In genomic region chr13:99383946-99384345, GRCh38 we compare ENCODE assay signal across 13 cellular contexts.
DNase-seq lines count a peak whose midpoint lies in the region; ATAC-seq and TF ChIP-seq lines count a peak whose summit lies in the region.
"Had no signal": no experiment of that assay in that cellular context is flagged by ENCODE, and none has a peak within 500 bp of the region (broad histone marks: within the 10 kb centered on the region; RNA-seq: fewer than 3 reads in every experiment).

No MANE protein-coding gene starts in this region.

- peaks cover 93% of the 10 kb centered on the region for H3K4me1 Mint-ChIP-seq in activated CD8-positive, alpha-beta T cell treated with anti-CD3 and anti-CD28 coated beads for 36 hours (ENCODE audit: low read depth)
- H3K4me1 Mint-ChIP-seq in dendritic cell treated with granulocyte-macrophage colony-stimulating factor and Interleukin-4, amounts not matched to agents 40 ng/mL and 50 ng/mL, for 4 days (ENCODE audit: low read depth) = peaks cover 87% of the 10 kb centered on the region
- H3K4me1 Mint-ChIP-seq in stimulated activated memory B cell treated with anti-CD40 and anti-IgM and Interleukin-4, amounts not matched to agents 10 μg/mL and 1 μg/mL and 100 μg/mL, for 72 hours = peaks cover 70% of the 10 kb centered on the region

- in situ Hi-C loops in GM13977 (cut with MboI; ENCODE audit: low pct_unique_long_range_greater_than_20kb, low sequenced_read_pairs, unreplicated experiment) = loop anchor here (25.0 kb wide), 1 partner anchor 97 kb away; no protein-coding TSS in a partner anchor

- H3K9me3 ChIP-seq in ovary (no peaks in the 10 kb centered on the region), suprapubic skin (no peaks in the 10 kb centered on the region)
- H3K9me3 ChIP-seq: heart left ventricle had no signal

- TF ChIP-seq CTCF in activated CD8-positive, alpha-beta T cell treated with anti-CD3 and anti-CD28 coated beads for 36 hours (IDR thresholded peaks at IDR 0.05) = no peak
- TF ChIP-seq CTCF in ovary (IDR thresholded peaks at IDR 0.05) (no peak), GM13977 (IDR thresholded peaks at IDR 0.05; ENCODE audit: extremely low read depth, insufficient read depth, missing control alignments) (no peak), suprapubic skin (IDR thresholded peaks at IDR 0.05) (no peak)

- no peak overlapping the region for H3K27ac ChIP-seq in ovary
- no peak overlapping the region for H3K27ac ChIP-seq in suprapubic skin
- H3K27ac ChIP-seq: SK-N-MC had no signal

- peak overlapping the region; percentile 22 for H3K4me3 Mint-ChIP-seq in activated CD8-positive, alpha-beta T cell treated with anti-CD3 and anti-CD28 coated beads for 36 hours
- no peak overlapping the region for H3K4me3 Mint-ChIP-seq in dendritic cell treated with granulocyte-macrophage colony-stimulating factor and Interleukin-4, amounts not matched to agents 40 ng/mL and 50 ng/mL, for 4 days
- no peak overlapping the region for H3K4me3 Mint-ChIP-seq in stimulated activated memory B cell treated with anti-CD40 and anti-IgM and Interleukin-4, amounts not matched to agents 10 μg/mL and 1 μg/mL and 100 μg/mL, for 72 hours

- H3K4me3 ChIP-seq in ovary (no peak overlapping the region), suprapubic skin (no peak overlapping the region)
- H3K4me3 ChIP-seq: heart left ventricle, SK-N-MC had no signal

- TF ChIP-seq EP300 in ovary (IDR thresholded peaks at IDR 0.05) (no peak), suprapubic skin (IDR thresholded peaks at IDR 0.05) (no peak)

- H3K36me3 Mint-ChIP-seq in activated CD8-positive, alpha-beta T cell treated with anti-CD3 and anti-CD28 coated beads for 36 hours (ENCODE audit: low read depth) = peaks cover 55% of the 10 kb centered on the region
- peaks cover 61% of the 10 kb centered on the region for H3K36me3 Mint-ChIP-seq in dendritic cell treated with granulocyte-macrophage colony-stimulating factor and Interleukin-4, amounts not matched to agents 40 ng/mL and 50 ng/mL, for 4 days (ENCODE audit: low read depth)
- peaks cover 25% of the 10 kb centered on the region for H3K36me3 Mint-ChIP-seq in stimulated activated memory B cell treated with anti-CD40 and anti-IgM and Interleukin-4, amounts not matched to agents 10 μg/mL and 1 μg/mL and 100 μg/mL, for 72 hours

- POLR2A ChIA-PET in activated CD8-positive, alpha-beta T cell treated with anti-CD3 and anti-CD28 coated beads for 36 hours (lab: Charles Lee) = interaction anchor here (0.6 to 4.0 kb wide), 10 partner anchors 9 to 114 kb away, joined by 3 to 14 read pairs (median 5); no protein-coding TSS in a partner anchor

- H3K4me1 ChIP-seq in ovary (ENCODE audit: insufficient read depth) (peaks cover 2% of the 10 kb centered on the region), suprapubic skin (peaks cover 12% of the 10 kb centered on the region)

- WGBS in ovary, 3 donors = 96 to 99% (median 97%) methylated on average over 5 of the region's 5 CpGs
- WGBS in suprapubic skin = 96% methylated on average over 5 of the region's 5 CpGs

- H3K27me3 ChIP-seq in ovary = no peaks in the 10 kb centered on the region
- H3K27me3 ChIP-seq in suprapubic skin = no peaks in the 10 kb centered on the region
- H3K27me3 ChIP-seq: heart left ventricle had no signal

- intact Hi-C loops in activated CD8-positive, alpha-beta T cell treated with anti-CD3 and anti-CD28 coated beads for 36 hours (cut with micrococcal nuclease) = loop anchor here (2.0 kb wide), 1 partner anchor 27 kb away; no protein-coding TSS in a partner anchor
- intact Hi-C loops in dendritic cell treated with granulocyte-macrophage colony-stimulating factor and Interleukin-4, amounts not matched to agents 40 ng/mL and 50 ng/mL, for 4 days (cut with micrococcal nuclease) = no loop called here
- intact Hi-C loops in ovary (cut with DNase I) = no loop called here

- peak overlapping the region; percentile 86 for H3K27ac Mint-ChIP-seq in activated CD8-positive, alpha-beta T cell treated with anti-CD3 and anti-CD28 coated beads for 36 hours
- H3K27ac Mint-ChIP-seq in dendritic cell treated with granulocyte-macrophage colony-stimulating factor and Interleukin-4, amounts not matched to agents 40 ng/mL and 50 ng/mL, for 4 days = peak overlapping the region; percentile 92
- H3K27ac Mint-ChIP-seq in stimulated activated memory B cell treated with anti-CD40 and anti-IgM and Interleukin-4, amounts not matched to agents 10 μg/mL and 1 μg/mL and 100 μg/mL, for 72 hours = peak overlapping the region; percentile 82

- peak; percentile 37 for DNase-seq in activated naive CD4-positive, alpha-beta T cell treated with Interleukin-2 at 50 U/mL for 16 hours
- no peak for DNase-seq in activated naive CD4-positive, alpha-beta T cell (lab: John Stamatoyannopoulos, UW)
- peak; percentile 53 for DNase-seq in activated CD8-positive, alpha-beta T cell treated with anti-CD3 and anti-CD28 coated beads for 36 hours
- DNase-seq in ovary (no peak), GM13977 (ENCODE audit: low spot score) (no peak), suprapubic skin (ENCODE audit: low spot score in 2 of 2) (no peak)
- DNase-seq: ACHN, Calu3, heart left ventricle, NCI-H1417 had no signal

- no peaks in the 10 kb centered on the region for H3K36me3 ChIP-seq in ovary
- H3K36me3 ChIP-seq in suprapubic skin = peaks cover 30% of the 10 kb centered on the region

- H3K9me3 Mint-ChIP-seq in activated CD8-positive, alpha-beta T cell treated with anti-CD3 and anti-CD28 coated beads for 36 hours = no peaks in the 10 kb centered on the region
- H3K9me3 Mint-ChIP-seq in dendritic cell treated with granulocyte-macrophage colony-stimulating factor and Interleukin-4, amounts not matched to agents 40 ng/mL and 50 ng/mL, for 4 days = no peaks in the 10 kb centered on the region
- no peaks in the 10 kb centered on the region for H3K9me3 Mint-ChIP-seq in stimulated activated memory B cell treated with anti-CD40 and anti-IgM and Interleukin-4, amounts not matched to agents 10 μg/mL and 1 μg/mL and 100 μg/mL, for 72 hours

- peak; percentile 40 for ATAC-seq in activated CD8-positive, alpha-beta T cell treated with anti-CD3 and anti-CD28 coated beads for 36 hours
- no peak for ATAC-seq in stimulated activated memory B cell treated with anti-CD40 and anti-IgM and Interleukin-4, amounts not matched to agents 10 μg/mL and 1 μg/mL and 100 μg/mL, for 72 hours
- ATAC-seq: heart left ventricle had no signal

- no peaks in the 10 kb centered on the region for H3K27me3 Mint-ChIP-seq in activated CD8-positive, alpha-beta T cell treated with anti-CD3 and anti-CD28 coated beads for 36 hours
- H3K27me3 Mint-ChIP-seq in dendritic cell treated with granulocyte-macrophage colony-stimulating factor and Interleukin-4, amounts not matched to agents 40 ng/mL and 50 ng/mL, for 4 days = peaks cover 2% of the 10 kb centered on the region
- no peaks in the 10 kb centered on the region for H3K27me3 Mint-ChIP-seq in stimulated activated memory B cell treated with anti-CD40 and anti-IgM and Interleukin-4, amounts not matched to agents 10 μg/mL and 1 μg/mL and 100 μg/mL, for 72 hours

- no peak for TF ChIP-seq POLR2A in ovary (IDR thresholded peaks at IDR 0.05)
- no peak for TF ChIP-seq POLR2A in suprapubic skin (IDR thresholded peaks at IDR 0.05)

- CTCF ChIA-PET in activated CD8-positive, alpha-beta T cell treated with anti-CD3 and anti-CD28 coated beads for 36 hours (lab: Charles Lee) = interaction anchor here (0.8 to 19.3 kb wide), 7 partner anchors 11 to 208 kb away, joined by 3 to 395 read pairs (median 5); no protein-coding TSS in a partner anchor

Comparison
In these comparisons a context has a peak if more than half of its experiments do, and no peak if none do; other contexts are left out.
1. DNase-seq: peak in activated naive CD4-positive, alpha-beta T cell treated with Interleukin-2 at 50 U/mL for 16 hours (single experiment) and activated CD8-positive, alpha-beta T cell treated with anti-CD3 and anti-CD28 coated beads for 36 hours (single experiment); none in activated naive CD4-positive, alpha-beta T cell (0 of 4), ovary (0 of 5), GM13977 (single experiment) and suprapubic skin (0 of 2).
2. Peak in every context shown above with its lines, with median percentiles within 50 percentile points of each other: H3K27ac Mint-ChIP-seq.